9 cellular contexts compared by ENCODE assay signal in the genomic region with DNA sequence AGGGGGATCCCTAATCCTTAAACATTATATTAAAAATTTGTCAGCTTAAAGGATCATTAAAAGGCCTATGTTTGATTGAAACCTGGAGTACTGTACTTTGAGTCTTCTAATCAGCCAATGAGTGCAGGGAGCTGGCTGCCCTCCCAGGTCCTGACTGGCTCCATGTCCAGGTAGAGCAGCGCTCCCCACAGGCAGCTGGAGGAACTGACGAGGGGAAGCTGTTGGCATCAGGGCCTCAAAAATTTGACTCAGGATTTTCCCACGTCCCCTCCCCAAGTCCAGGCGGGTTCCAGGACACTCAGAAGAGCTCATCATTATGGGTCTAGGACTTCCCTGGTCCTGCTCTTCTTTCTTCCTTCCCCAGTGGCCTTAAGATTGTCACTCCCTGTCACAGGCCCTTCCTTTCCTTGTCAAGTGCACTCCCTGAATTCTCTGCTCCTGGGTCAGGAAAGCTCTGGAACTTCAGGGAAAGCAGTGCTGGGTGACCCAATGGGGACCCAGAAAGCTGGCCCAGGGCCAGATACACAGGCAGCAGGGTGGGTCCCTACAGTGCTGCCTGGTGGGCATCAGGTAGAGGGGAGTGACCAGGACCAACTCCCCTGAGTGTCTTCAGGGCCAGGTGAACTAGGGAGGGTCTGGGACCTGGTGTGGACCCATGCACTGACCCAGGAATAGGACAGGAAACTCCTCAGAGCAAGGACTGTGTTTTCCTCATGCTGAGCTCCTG.
DNase-seq lines count a peak whose midpoint lies in the region; ATAC-seq and TF ChIP-seq lines count a peak whose summit lies in the region.
"Had no signal": no experiment of that assay in that cellular context is flagged by ENCODE, and none has a peak within 500 bp of the region (broad histone marks: within the 10 kb centered on the region; RNA-seq: fewer than 3 reads in every experiment).

No MANE protein-coding gene starts in this region.

- WGBS in SK-N-SH (ENCODE audit: low lambda C conversion rate) = 25% methylated on average over 4 of the region's 4 CpGs

- H3K27me3 ChIP-seq in A673 (replicated peaks; ENCODE audit: insufficient read depth, low read depth, low read length, poor library complexity) (no peaks in the 10 kb centered on the region), SK-N-SH (ENCODE audit: insufficient read depth) (no peaks in the 10 kb centered on the region; the same call in 1 of the 2 replicates), foreskin keratinocyte (no peaks in the 10 kb centered on the region)

- no peaks in the 10 kb centered on the region for H3K4me1 ChIP-seq in A673 (ENCODE audit: insufficient read depth, low read length, poor library complexity, severe bottlenecking)
- H3K4me1 ChIP-seq in SK-N-SH (ENCODE audit: control insufficient read depth in 1 of 2, insufficient read depth in 2 of 2, low read depth in 1 of 2, low read length in 1 of 2) = no peaks in the 10 kb centered on the region
- H3K4me1 ChIP-seq in foreskin keratinocyte = no peaks in the 10 kb centered on the region

- no peak overlapping the region for H3K27ac Mint-ChIP-seq in activated CD4-positive, alpha-beta memory T cell treated with anti-CD3 and anti-CD28 coated beads for 36 hours

- no peaks in the 10 kb centered on the region for H3K9me2 ChIP-seq in SK-N-SH

- peak; percentile 16; the same call in 1 of the 2 replicates for TF ChIP-seq RAD21 in SK-N-SH (IDR thresholded peaks at IDR 0.05; ENCODE audit: low read length)

- no peak overlapping the region for H2AFZ ChIP-seq in SK-N-SH (ENCODE audit: low read depth)

- CTCF ChIA-PET in A673 (lab: Charles Lee) (interaction anchor here (0.6 to 1.0 kb wide), 4 partner anchors 29 to 355 kb away, joined by 3 read pairs; no protein-coding TSS in a partner anchor), SK-N-SH (lab: Yijun Ruan, JAX) (interaction anchor here (0.6 to 2.7 kb wide), 34 partner anchors 9 to 260 kb away, joined by 3 to 18 read pairs (median 4); no protein-coding TSS in a partner anchor)
- CTCF ChIA-PET in activated CD4-positive, alpha-beta memory T cell treated with anti-CD3 and anti-CD28 coated beads for 36 hours (lab: Charles Lee) = interaction anchor here (0.6 to 1.8 kb wide), 25 partner anchors 9 to 314 kb away, joined by 3 to 15 read pairs (median 3); no protein-coding TSS in a partner anchor

- no peak overlapping the region for H3K9ac ChIP-seq in SK-N-SH

- no TSS peak for BruUV-seq in A673 (replicated peaks; lab: Mats Ljungman, UMichigan)

- no peak overlapping the region for H3K4me3 Mint-ChIP-seq in activated CD4-positive, alpha-beta memory T cell treated with anti-CD3 and anti-CD28 coated beads for 36 hours

- peak; percentile 20 for DNase-seq in A673 (ENCODE audit: low spot score)
- DNase-seq in SK-N-SH = no peak
- no peak for DNase-seq in foreskin keratinocyte
- no peak for DNase-seq in activated CD4-positive, alpha-beta memory T cell treated with anti-CD3 and anti-CD28 coated beads for 36 hours
- DNase-seq in NCI-H2081 (lab: John Stamatoyannopoulos, UW) = no peak
- DNase-seq in Ammon's horn (ENCODE audit: low spot score) = no peak

- no peaks in the 10 kb centered on the region for H3K9me3 Mint-ChIP-seq in activated CD4-positive, alpha-beta memory T cell treated with anti-CD3 and anti-CD28 coated beads for 36 hours

- no peaks in the 10 kb centered on the region for H3K4me1 Mint-ChIP-seq in activated CD4-positive, alpha-beta memory T cell treated with anti-CD3 and anti-CD28 coated beads for 36 hours (ENCODE audit: low read depth)

- no peaks in the 10 kb centered on the region for H3K27me3 Mint-ChIP-seq in activated CD4-positive, alpha-beta memory T cell treated with anti-CD3 and anti-CD28 coated beads for 36 hours

- intact Hi-C loops in A673 (cut with micrococcal nuclease; ENCODE audit: unreplicated experiment) = no loop called here
- intact Hi-C loops in activated CD4-positive, alpha-beta memory T cell treated with anti-CD3 and anti-CD28 coated beads for 36 hours (cut with micrococcal nuclease) = loop anchor here (5.0 kb wide), 1 partner anchor 37 kb away; no protein-coding TSS in a partner anchor

- no peak overlapping the region for H3K27ac ChIP-seq in A673 (ENCODE audit: low read depth, low read length, poor library complexity, severe bottlenecking)
- no peak overlapping the region for H3K27ac ChIP-seq in SK-N-SH (ENCODE audit: low read depth in 2 of 2, low read length in 1 of 2)
- no peak overlapping the region for H3K27ac ChIP-seq in foreskin keratinocyte

- no peaks in the 10 kb centered on the region for H3K36me3 Mint-ChIP-seq in activated CD4-positive, alpha-beta memory T cell treated with anti-CD3 and anti-CD28 coated beads for 36 hours

- H3K4me2 ChIP-seq in SK-N-SH = no peak overlapping the region

- H3F3A ChIP-seq in SK-N-SH (replicated peaks; ENCODE audit: insufficient read depth) = no peaks in the 10 kb centered on the region

- no peaks in the 10 kb centered on the region for H4K20me1 ChIP-seq in SK-N-SH (ENCODE audit: insufficient read depth)

- H3K9me3 ChIP-seq in A673 (ENCODE audit: low read depth, low read length, poor library complexity, severe bottlenecking) (no peaks in the 10 kb centered on the region), SK-N-SH (no peaks in the 10 kb centered on the region)
- H3K9me3 ChIP-seq: Caco-2 had no signal

- peak; percentile 51 for TF ChIP-seq CTCF in A673 (conservative IDR thresholded peaks at IDR 0.05; ENCODE audit: low read depth, low read length)
- TF ChIP-seq CTCF in GM12873 (IDR thresholded peaks at IDR 0.05; ENCODE audit: insufficient read depth, low read depth, low read length, missing control alignments) = peak; percentile 46
- peak; percentile 46 for TF ChIP-seq CTCF in SK-N-SH (IDR thresholded peaks at IDR 0.05)
- TF ChIP-seq CTCF in foreskin keratinocyte (conservative IDR thresholded peaks at IDR 0.05) = peak; percentile 22

- H3K4me3 ChIP-seq in A673 (ENCODE audit: low read depth, low read length, poor library complexity, severe bottlenecking) (no peak overlapping the region), SK-N-SH (ENCODE audit: low read depth in 2 of 2, low read length in 1 of 2) (no peak overlapping the region)

- POLR2A ChIA-PET in A673 (lab: Charles Lee; ENCODE audit: low non-redundant PET) (no interaction called here), SK-N-SH (lab: Yijun Ruan, JAX) (no interaction called here)
- POLR2A ChIA-PET in activated CD4-positive, alpha-beta memory T cell treated with anti-CD3 and anti-CD28 coated beads for 36 hours (lab: Charles Lee) = no interaction called here

- no peak for TF ChIP-seq EP300 in SK-N-SH (IDR thresholded peaks at IDR 0.05; ENCODE audit: borderline replicate concordance in 1 of 2, low read depth in 1 of 2, low read length in 1 of 2)

- ATAC-seq in foreskin keratinocyte = no peak
- no peak for ATAC-seq in GM19351 (IDR thresholded peaks at IDR 0.05; ENCODE audit: unreplicated experiment)

- H3K79me2 ChIP-seq in SK-N-SH (ENCODE audit: insufficient read depth) = no peaks in the 10 kb centered on the region

- H3K36me3 ChIP-seq in A673 (ENCODE audit: insufficient read depth, low read length, poor library complexity, severe bottlenecking) = no peaks in the 10 kb centered on the region
- H3K36me3 ChIP-seq in SK-N-SH (replicated peaks in 1 of 2; ENCODE audit: control insufficient read depth in 1 of 2, insufficient read depth in 2 of 2, low read length in 1 of 2) = no peaks in the 10 kb centered on the region

TF ChIP-seq in SK-N-SH, 30 proteins besides CTCF, POLR2A, EP300 and RAD21:
- no peak for TF ChIP-seq RXRA (IDR thresholded peaks at IDR 0.05; ENCODE audit: borderline replicate concordance, low read depth)
- TF ChIP-seq, protein P1, sequence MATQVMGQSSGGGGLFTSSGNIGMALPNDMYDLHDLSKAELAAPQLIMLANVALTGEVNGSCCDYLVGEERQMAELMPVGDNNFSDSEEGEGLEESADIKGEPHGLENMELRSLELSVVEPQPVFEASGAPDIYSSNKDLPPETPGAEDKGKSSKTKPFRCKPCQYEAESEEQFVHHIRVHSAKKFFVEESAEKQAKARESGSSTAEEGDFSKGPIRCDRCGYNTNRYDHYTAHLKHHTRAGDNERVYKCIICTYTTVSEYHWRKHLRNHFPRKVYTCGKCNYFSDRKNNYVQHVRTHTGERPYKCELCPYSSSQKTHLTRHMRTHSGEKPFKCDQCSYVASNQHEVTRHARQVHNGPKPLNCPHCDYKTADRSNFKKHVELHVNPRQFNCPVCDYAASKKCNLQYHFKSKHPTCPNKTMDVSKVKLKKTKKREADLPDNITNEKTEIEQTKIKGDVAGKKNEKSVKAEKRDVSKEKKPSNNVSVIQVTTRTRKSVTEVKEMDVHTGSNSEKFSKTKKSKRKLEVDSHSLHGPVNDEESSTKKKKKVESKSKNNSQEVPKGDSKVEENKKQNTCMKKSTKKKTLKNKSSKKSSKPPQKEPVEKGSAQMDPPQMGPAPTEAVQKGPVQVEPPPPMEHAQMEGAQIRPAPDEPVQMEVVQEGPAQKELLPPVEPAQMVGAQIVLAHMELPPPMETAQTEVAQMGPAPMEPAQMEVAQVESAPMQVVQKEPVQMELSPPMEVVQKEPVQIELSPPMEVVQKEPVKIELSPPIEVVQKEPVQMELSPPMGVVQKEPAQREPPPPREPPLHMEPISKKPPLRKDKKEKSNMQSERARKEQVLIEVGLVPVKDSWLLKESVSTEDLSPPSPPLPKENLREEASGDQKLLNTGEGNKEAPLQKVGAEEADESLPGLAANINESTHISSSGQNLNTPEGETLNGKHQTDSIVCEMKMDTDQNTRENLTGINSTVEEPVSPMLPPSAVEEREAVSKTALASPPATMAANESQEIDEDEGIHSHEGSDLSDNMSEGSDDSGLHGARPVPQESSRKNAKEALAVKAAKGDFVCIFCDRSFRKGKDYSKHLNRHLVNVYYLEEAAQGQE (IDR thresholded peaks at IDR 0.05; ENCODE audit: low read depth, low read length) = peak; percentile 89
